11 cellular contexts compared by ENCODE assay signal in genomic region chr1:226627050-226627755, GRCh38.
DNase-seq lines count a peak whose midpoint lies in the region; ATAC-seq and TF ChIP-seq lines count a peak whose summit lies in the region.
"Had no signal": no experiment of that assay in that cellular context is flagged by ENCODE, and none has a peak within 500 bp of the region (broad histone marks: within the 10 kb centered on the region; RNA-seq: fewer than 3 reads in every experiment).

No MANE protein-coding gene starts in this region.

- peak; percentile 49 for DNase-seq in activated effector memory CD4-positive, alpha-beta T cell treated with anti-CD3 and anti-CD28 coated beads, Interleukin-2, amount 50 U/mL, for 16 hours
- no peak for DNase-seq in activated effector memory CD4-positive, alpha-beta T cell treated with Interleukin-2 at 50 U/mL for 16 hours
- DNase-seq in NCI-H460 (ENCODE audit: extremely low read depth, low read depth) (peak; percentile 30), endodermal cell (peak; percentile 22), NCI-H345 (lab: John Stamatoyannopoulos, UW) (no peak), PC-9 (no peak)
- DNase-seq in stimulated activated naive CD8-positive, alpha-beta T cell treated with anti-CD3 and anti-CD28 coated beads, Interleukin-15, amount 100 ng/mL, for 72 hours = no peak
- DNase-seq: NCI-H510A had no signal

- no peak for TF ChIP-seq CTCF in endodermal cell (conservative IDR thresholded peaks at IDR 0.05)
- no peak for TF ChIP-seq CTCF in PC-9 (conservative IDR thresholded peaks at IDR 0.05)

- H3K36me3 Mint-ChIP-seq in endodermal cell (ENCODE audit: low read depth) = peaks cover 9% of the 10 kb centered on the region

- CTCF ChIA-PET in PC-9 (lab: Charles Lee) = interaction anchor here (1.0 to 1.1 kb wide), 4 partner anchors 10 to 285 kb away, joined by 3 to 8 read pairs (median 4); no protein-coding TSS in a partner anchor

- H3K9ac ChIP-seq in endodermal cell (ENCODE audit: extremely low read depth, low read length, poor library complexity, severe bottlenecking) = no peak overlapping the region

- H3K27me3 ChIP-seq in endodermal cell (ENCODE audit: control insufficient read depth, insufficient read depth, low read length, poor library complexity, severe bottlenecking) (peaks cover 8% of the 10 kb centered on the region), PC-9 (ENCODE audit: insufficient read depth, low read depth) (no peaks in the 10 kb centered on the region)
- H3K27me3 ChIP-seq: SJSA1 had no signal

- peaks cover 3% of the 10 kb centered on the region for H3K9me3 Mint-ChIP-seq in endodermal cell
- H3K9me3 Mint-ChIP-seq in stimulated activated naive CD8-positive, alpha-beta T cell treated with anti-CD3 and anti-CD28 coated beads, Interleukin-15, amount 100 ng/mL, for 72 hours = peaks cover 9 to 15% of the 10 kb centered on the region in 2 donors
- H3K9me3 Mint-ChIP-seq: HFFc6 had no signal

- no peak overlapping the region for H2AFZ ChIP-seq in PC-9

- peaks cover 32% of the 10 kb centered on the region for H3K27me3 Mint-ChIP-seq in endodermal cell (ENCODE audit: insufficient read depth)
- H3K27me3 Mint-ChIP-seq in stimulated activated naive CD8-positive, alpha-beta T cell treated with anti-CD3 and anti-CD28 coated beads, Interleukin-15, amount 100 ng/mL, for 72 hours = peaks cover 9% of the 10 kb centered on the region

- WGBS in endodermal cell (ENCODE audit: insufficient coverage in 1 of 2, insufficient read length in 1 of 2), 2 experiments = 77 to 81% methylated on average over 6 of the region's 6 CpGs

- BruUV-seq in PC-9 (replicated peaks; lab: Mats Ljungman, UMichigan) = no TSS peak

- intact Hi-C loops in PC-9 (cut with micrococcal nuclease; ENCODE audit: unreplicated experiment) = loop anchor here (2.0 to 10.0 kb wide), 5 partner anchors 80 to 810 kb away; partner anchors contain the start of gene STUM

- H3K4me2 ChIP-seq in PC-9 = no peak overlapping the region

- peak; percentile 11 for ATAC-seq in stimulated activated naive CD8-positive, alpha-beta T cell treated with anti-CD3 and anti-CD28 coated beads, Interleukin-15, amount 100 ng/mL, for 72 hours
- ATAC-seq in GM21360 (IDR thresholded peaks at IDR 0.05; ENCODE audit: unreplicated experiment) = no peak

- POLR2A ChIA-PET in PC-9 (lab: Charles Lee; ENCODE audit: unreplicated experiment) = no interaction called here

- no peak overlapping the region for H3K27ac Mint-ChIP-seq in endodermal cell
- H3K27ac Mint-ChIP-seq in stimulated activated naive CD8-positive, alpha-beta T cell treated with anti-CD3 and anti-CD28 coated beads, Interleukin-15, amount 100 ng/mL, for 72 hours = peak overlapping the region; percentile 72 to 75
- H3K27ac Mint-ChIP-seq: HFFc6 had no signal

- no peaks in the 10 kb centered on the region for H4K20me1 ChIP-seq in PC-9 (ENCODE audit: insufficient read depth)

- H3K4me1 ChIP-seq in endodermal cell (ENCODE audit: control insufficient read depth, insufficient read depth, low read length) (no peaks in the 10 kb centered on the region), PC-9 (replicated peaks; ENCODE audit: insufficient read depth) (peaks cover 10% of the 10 kb centered on the region; the same call in 1 of the 2 replicates)
- H3K4me1 ChIP-seq: SJSA1 had no signal

- peaks cover 15% of the 10 kb centered on the region; the same call in 1 of the 2 replicates for H3F3A ChIP-seq in PC-9 (ENCODE audit: insufficient read depth, low read depth)

- no peak overlapping the region for H3K4me3 Mint-ChIP-seq in endodermal cell
- H3K4me3 Mint-ChIP-seq in stimulated activated naive CD8-positive, alpha-beta T cell treated with anti-CD3 and anti-CD28 coated beads, Interleukin-15, amount 100 ng/mL, for 72 hours = peak overlapping the region; percentile 41 to 66

- no peaks in the 10 kb centered on the region for H3K79me2 ChIP-seq in PC-9 (ENCODE audit: low read depth)

- no peaks in the 10 kb centered on the region for H3K4me1 Mint-ChIP-seq in endodermal cell
- peaks cover 68% of the 10 kb centered on the region for H3K4me1 Mint-ChIP-seq in stimulated activated naive CD8-positive, alpha-beta T cell treated with anti-CD3 and anti-CD28 coated beads, Interleukin-15, amount 100 ng/mL, for 72 hours

- no peak overlapping the region for H3K27ac ChIP-seq in endodermal cell (ENCODE audit: low read depth, low read length)
- H3K27ac ChIP-seq in PC-9 = no peak overlapping the region
- H3K27ac ChIP-seq: SJSA1 had no signal

- no peaks in the 10 kb centered on the region for H3K9me2 ChIP-seq in PC-9 (ENCODE audit: insufficient read depth)

- H3K36me3 ChIP-seq in endodermal cell (ENCODE audit: control insufficient read depth, insufficient read depth, low read length) (peaks cover 2% of the 10 kb centered on the region), PC-9 (ENCODE audit: low read depth) (no peaks in the 10 kb centered on the region)
- H3K36me3 ChIP-seq: SJSA1 had no signal

- H3K4me3 ChIP-seq in endodermal cell (ENCODE audit: low read length) (no peak overlapping the region), PC-9 (no peak overlapping the region)
- H3K4me3 ChIP-seq: SJSA1 had no signal

- H3K9me3 ChIP-seq in endodermal cell (ENCODE audit: control insufficient read depth, low read length) (peaks cover 6% of the 10 kb centered on the region), PC-9 (ENCODE audit: insufficient read depth, low read depth) (no peaks in the 10 kb centered on the region)
- H3K9me3 ChIP-seq: SJSA1 had no signal

Comparison
In these comparisons a context has a peak if more than half of its experiments do, and no peak if none do; other contexts are left out.
1. DNase-seq: peak in activated effector memory CD4-positive, alpha-beta T cell treated with anti-CD3 and anti-CD28 coated beads, Interleukin-2, amount 50 U/mL, for 16 hours (single experiment), NCI-H460 (single experiment) and endodermal cell (single experiment); none in activated effector memory CD4-positive, alpha-beta T cell treated with Interleukin-2 at 50 U/mL for 16 hours (single experiment), stimulated activated naive CD8-positive, alpha-beta T cell treated with anti-CD3 and anti-CD28 coated beads, Interleukin-15, amount 100 ng/mL, for 72 hours (0 of 2), NCI-H345 (single experiment) and PC-9 (0 of 2).